8 cellular contexts compared by ENCODE assay signal in genomic region chr14:75279153-75279738, GRCh38. TPM values are rescaled to one million over a fixed set of nuclear protein-coding genes. Genes with fewer than 3 reads are reported as not detected.
DNase-seq lines count a peak whose midpoint lies in the region; ATAC-seq, FAIRE-seq and TF ChIP-seq lines count a peak whose summit lies in the region.

No MANE protein-coding gene starts in this region.

- H3K4me1 ChIP-seq in endothelial cell of umbilical vein (ENCODE audit: control insufficient read depth, extremely low read depth, insufficient read depth, low read length) = peaks cover 11% of the 10 kb centered on the region
- H3K4me1 ChIP-seq in stomach smooth muscle (ENCODE audit: control insufficient read depth, insufficient read depth, low read length) = peaks cover 44% of the 10 kb centered on the region

- no peaks in the 10 kb centered on the region for H3K9me3 Mint-ChIP-seq in activated CD8-positive, alpha-beta T cell treated with anti-CD3 and anti-CD28 coated beads for 36 hours

- dilution Hi-C loops in endothelial cell of umbilical vein (cut with MboI; ENCODE audit: extremely low pct_ligation_motif_present, low sequenced_read_pairs) = loop anchor here (25.0 kb wide), 1 partner anchor 142 kb away; the partner anchor contains the start of gene NEK9

- H3K36me3 ChIP-seq in endothelial cell of umbilical vein (ENCODE audit: control insufficient read depth in 2 of 2, extremely low read depth in 1 of 2, insufficient read depth in 2 of 2, low read length in 2 of 2) (peaks cover 0 to 9% of the 10 kb centered on the region in 2 experiments), stomach smooth muscle (ENCODE audit: control insufficient read depth in 2 of 2, insufficient read depth in 2 of 2, low read length in 2 of 2) (peaks cover 14 to 23% of the 10 kb centered on the region in 2 donors)

- no peaks in the 10 kb centered on the region for H3K79me2 ChIP-seq in endothelial cell of umbilical vein (ENCODE audit: control insufficient read depth, insufficient read depth, low read length)

- POLR2A ChIA-PET in activated CD8-positive, alpha-beta T cell treated with anti-CD3 and anti-CD28 coated beads for 36 hours (lab: Charles Lee) = interaction anchor here (1.0 to 1.6 kb wide), 4 partner anchors 10 to 104 kb away, joined by 3 to 6 read pairs (median 4); no protein-coding TSS in a partner anchor
- POLR2A ChIA-PET in endothelial cell of umbilical vein (lab: Charles Lee) = interaction anchor here (1.0 to 1.5 kb wide), 3 partner anchors 12 to 20 kb away, joined by 4 to 6 read pairs (median 5); no protein-coding TSS in a partner anchor

- H3K36me3 Mint-ChIP-seq in activated CD8-positive, alpha-beta T cell treated with anti-CD3 and anti-CD28 coated beads for 36 hours (ENCODE audit: low read depth) = peaks cover 27% of the 10 kb centered on the region

- no peaks in the 10 kb centered on the region for H3K9me3 ChIP-seq in endothelial cell of umbilical vein (replicated peaks; ENCODE audit: control insufficient read depth, insufficient read depth, low read length)
- H3K9me3 ChIP-seq in stomach smooth muscle (ENCODE audit: control insufficient read depth in 2 of 2, low read length in 2 of 2) = no peaks in the 10 kb centered on the region

- peak overlapping the region; percentile 5 for H2AFZ ChIP-seq in endothelial cell of umbilical vein (ENCODE audit: low read depth, low read length)

- H3K4me2 ChIP-seq in endothelial cell of umbilical vein (ENCODE audit: insufficient read depth, low read length) = peak overlapping the region; percentile 68

- H3K27ac ChIP-seq in endothelial cell of umbilical vein (ENCODE audit: insufficient read depth, low read depth, low read length) = peak overlapping the region; percentile 92
- H3K27ac ChIP-seq in stomach smooth muscle (ENCODE audit: low read length) = peak overlapping the region; percentile 99

- peaks cover 23% of the 10 kb centered on the region for H3K27me3 Mint-ChIP-seq in activated CD8-positive, alpha-beta T cell treated with anti-CD3 and anti-CD28 coated beads for 36 hours

- DNase-seq in NCI-H510A treated with DMSO at 0.1 percent for 48 hours (lab: John Stamatoyannopoulos, UW) = peak; percentile 27
- DNase-seq in NCI-H510A (lab: John Stamatoyannopoulos, UW) = no peak
- DNase-seq in NCI-H2171 treated with DMSO at 0.1 percent for 48 hours (lab: John Stamatoyannopoulos, UW) = peak; percentile 68
- peak; percentile 80 for DNase-seq in activated CD8-positive, alpha-beta T cell treated with anti-CD3 and anti-CD28 coated beads for 36 hours
- DNase-seq in endothelial cell of umbilical vein (ENCODE audit: low read depth, low spot score) = peak; percentile 58
- DNase-seq in midbrain (lab: John Stamatoyannopoulos, UW) = peak; percentile 72

- peak overlapping the region; percentile 86 for H3K4me3 Mint-ChIP-seq in activated CD8-positive, alpha-beta T cell treated with anti-CD3 and anti-CD28 coated beads for 36 hours

- TF ChIP-seq CTCF in activated CD8-positive, alpha-beta T cell treated with anti-CD3 and anti-CD28 coated beads for 36 hours (IDR thresholded peaks at IDR 0.05) = no peak
- TF ChIP-seq CTCF in endothelial cell of umbilical vein (IDR thresholded peaks at IDR 0.05; ENCODE audit: extremely low read depth in 1 of 2, insufficient read depth in 1 of 2, low read depth in 1 of 2, low read length in 2 of 2) = no peak

- H3K4me3 ChIP-seq in endothelial cell of umbilical vein (replicated peaks in 1 of 3; ENCODE audit: insufficient read depth in 1 of 3, low read depth in 1 of 3, low read length in 3 of 3) (peak overlapping the region; percentile 31 to 85 (median 44)), stomach smooth muscle (ENCODE audit: low read length in 2 of 2) (peak overlapping the region; percentile 96)

- no peaks in the 10 kb centered on the region for H4K20me1 ChIP-seq in endothelial cell of umbilical vein (replicated peaks; ENCODE audit: control insufficient read depth, extremely low read depth, insufficient read depth, low read length)

- FAIRE-seq in endothelial cell of umbilical vein (lab: Jason Lieb, UNC) = peak; percentile 71

- ATAC-seq in activated CD8-positive, alpha-beta T cell treated with anti-CD3 and anti-CD28 coated beads for 36 hours = peak; percentile 18
- ATAC-seq in GM21529 (IDR thresholded peaks at IDR 0.05; ENCODE audit: unreplicated experiment) = no peak

- peak overlapping the region; percentile 82 for H3K9ac ChIP-seq in endothelial cell of umbilical vein (replicated peaks; ENCODE audit: extremely low read depth, insufficient read depth, low read length)
- H3K9ac ChIP-seq in stomach smooth muscle (ENCODE audit: low read length in 2 of 2) = peak overlapping the region; percentile 88 to 96

- BruUV-seq in endothelial cell of umbilical vein (replicated peaks; lab: Mats Ljungman, UMichigan) = TSS peak; percentile 42

- no peaks in the 10 kb centered on the region for H3K27me3 ChIP-seq in endothelial cell of umbilical vein (ENCODE audit: control insufficient read depth in 2 of 2, insufficient read depth in 2 of 2, low read length in 2 of 2)
- no peaks in the 10 kb centered on the region for H3K27me3 ChIP-seq in stomach smooth muscle (ENCODE audit: control insufficient read depth in 1 of 2, insufficient read depth in 2 of 2, low read length in 2 of 2)

- H3K4me1 Mint-ChIP-seq in activated CD8-positive, alpha-beta T cell treated with anti-CD3 and anti-CD28 coated beads for 36 hours (ENCODE audit: low read depth) = peaks cover 37% of the 10 kb centered on the region

- no peaks in the 10 kb centered on the region for H3K9me1 ChIP-seq in endothelial cell of umbilical vein (replicated peaks; ENCODE audit: control insufficient read depth, extremely low read depth, insufficient read depth, low read length)

- CTCF ChIA-PET in activated CD8-positive, alpha-beta T cell treated with anti-CD3 and anti-CD28 coated beads for 36 hours (lab: Charles Lee) = no interaction called here
- CTCF ChIA-PET in endothelial cell of umbilical vein (lab: Charles Lee) = no interaction called here

- H3K27ac Mint-ChIP-seq in activated CD8-positive, alpha-beta T cell treated with anti-CD3 and anti-CD28 coated beads for 36 hours = peak overlapping the region; percentile 95

- TF ChIP-seq POLR2A in endothelial cell of umbilical vein (IDR thresholded peaks at IDR 0.05; ENCODE audit: low read depth, low read length) = no peak

- intact Hi-C loops in activated CD8-positive, alpha-beta T cell treated with anti-CD3 and anti-CD28 coated beads for 36 hours (cut with micrococcal nuclease) = no loop called here
- intact Hi-C loops in endothelial cell of umbilical vein (cut with micrococcal nuclease) = no loop called here

TF ChIP-seq in endothelial cell of umbilical vein, 7 proteins besides CTCF, POLR2A, EP300 and RAD21:
- TF ChIP-seq MYC (IDR thresholded peaks at IDR 0.05; ENCODE audit: low read depth, low read length) (no peak), JUN (IDR thresholded peaks at IDR 0.05; ENCODE audit: borderline replicate concordance, insufficient read depth, insufficient read length, low read depth) (no peak), EZH2 (IDR thresholded peaks at IDR 0.05; ENCODE audit: borderline replicate concordance, low read depth, low read length, severe bottlenecking) (no peak), GATA2 (IDR thresholded peaks at IDR 0.05; ENCODE audit: insufficient read depth, insufficient read length, low read depth, low read length) (no peak), MAX (IDR thresholded peaks at IDR 0.05; ENCODE audit: insufficient read depth, insufficient read length) (no peak), POLR2AphosphoS5 (IDR thresholded peaks at IDR 0.05; ENCODE audit: insufficient read depth, low read depth, low read length) (no peak), FOS (IDR thresholded peaks at IDR 0.05; ENCODE audit: borderline replicate concordance, insufficient read depth, low read length) (no peak)

RNA-seq across cellular contexts. Expression of gene FOS, which starts 0.6 kb away (rescaled TPM):
- 10 to 100 TPM; 81.8 to 84.6 TPM for total RNA-seq in activated CD8-positive, alpha-beta T cell treated with anti-CD3 and anti-CD28 coated beads for 36 hours
- total RNA-seq in endothelial cell of umbilical vein = 9.2 and 63.2 TPM in 2 replicates
- 41.6 and 55.6 TPM in 2 replicates for polyA plus RNA-seq in endothelial cell of umbilical vein
- polyA plus RNA-seq in endothelial cell of umbilical vein (2011; cell fraction: cytosol; rRNA removed) = 26.6 and 60.9 TPM in 2 replicates
- polyA plus RNA-seq in endothelial cell of umbilical vein (2011; cell fraction: nucleus; rRNA removed) = 187 and 302 TPM in 2 replicates
- 1.9 and 7.0 TPM in 2 replicates for polyA plus RNA-seq in endothelial cell of umbilical vein (2012)
- polyA minus RNA-seq in endothelial cell of umbilical vein = 38.7 and 58.4 TPM in 2 replicates
- polyA minus RNA-seq in endothelial cell of umbilical vein (2011; cell fraction: cytosol; rRNA and poly(A)+ RNA removed) = 55.3 TPM
- polyA minus RNA-seq in endothelial cell of umbilical vein (2011; cell fraction: nucleus; rRNA and poly(A)+ RNA removed) = 149 and 293 TPM in 2 replicates
